1 cellular context compared by ENCODE assay signal in the genomic region with DNA sequence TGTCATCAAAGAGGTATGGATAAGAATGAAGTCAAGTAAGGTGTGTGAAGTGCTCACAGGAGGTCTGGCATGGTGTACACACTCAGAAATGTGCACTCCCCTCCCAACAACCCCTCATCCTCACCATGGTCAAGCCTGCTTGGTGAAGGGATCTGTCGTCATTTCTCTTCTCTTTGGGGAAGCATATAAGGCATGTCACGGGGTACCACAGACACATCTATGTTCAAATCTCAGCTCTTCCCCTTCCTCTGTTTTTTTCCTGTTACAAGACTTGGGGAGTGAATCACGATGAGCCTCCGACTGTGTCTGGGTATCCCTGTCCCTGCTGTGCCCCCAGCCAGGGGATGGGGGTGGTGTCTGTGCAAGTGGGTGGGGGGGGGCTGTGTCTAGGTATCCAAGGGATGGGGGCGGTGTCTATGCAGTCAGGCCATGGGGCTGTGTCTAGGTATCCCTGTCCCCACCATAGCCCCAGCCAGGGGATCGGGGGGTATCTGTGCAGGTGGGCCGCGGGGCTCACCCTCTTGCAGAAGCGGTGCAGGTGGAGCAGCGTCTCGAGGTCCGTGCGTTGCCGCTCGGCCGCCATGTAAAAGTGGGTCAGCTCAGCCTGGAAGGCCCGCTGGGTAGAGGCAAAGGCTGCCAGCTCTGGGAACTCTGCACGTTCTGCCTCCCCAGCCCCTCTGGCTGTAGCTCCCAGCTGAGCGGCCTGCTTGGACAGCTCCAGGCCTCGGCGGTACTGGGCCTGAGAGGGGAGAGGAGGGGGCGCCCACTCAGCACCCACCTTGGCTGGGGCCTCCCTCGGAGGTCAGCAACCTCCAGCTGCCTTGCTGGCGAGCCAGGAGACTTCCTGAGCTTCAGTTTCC.
TF ChIP-seq lines count a peak whose summit lies in the region.

No MANE protein-coding gene starts in this region.

TF ChIP-seq in HepG2, 621 proteins besides CTCF, POLR2A, EP300 and RAD21:
- TF ChIP-seq HNRNPLL (IDR thresholded peaks at IDR 0.05; ENCODE audit: low read depth, low read length, poor library complexity, severe bottlenecking), result peak; percentile 18
- TF ChIP-seq ARNT2 (CRISPR knock-in tag; IDR thresholded peaks at IDR 0.05; ENCODE audit: low read depth), result no peak
TF ChIP-seq in HepG2: peak in this region for 1.
